Comparison of ENCODE assay signal across 15 cellular contexts in the genomic region with DNA sequence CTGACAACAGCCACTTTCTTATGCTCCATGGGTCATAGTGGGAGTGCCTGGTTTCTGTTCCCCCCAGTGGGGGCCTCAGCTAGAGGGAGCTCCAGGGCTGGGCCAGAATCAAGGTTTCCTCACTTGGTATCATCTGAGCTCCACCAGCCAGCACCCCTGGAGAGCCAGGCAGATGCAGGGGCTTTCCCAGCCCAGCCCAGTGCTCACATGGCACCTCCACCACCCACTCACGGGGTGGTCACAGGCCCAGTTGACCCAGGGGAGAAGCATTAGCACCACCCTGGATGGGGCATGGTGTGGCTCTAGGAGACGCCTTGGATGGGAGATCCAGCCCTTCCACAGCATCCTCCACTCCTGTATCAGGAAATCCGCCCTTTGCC. TPM values are rescaled to one million over a fixed set of nuclear protein-coding genes. Genes with fewer than 3 reads are reported as not detected.
DNase-seq lines count a peak whose midpoint lies in the region; ATAC-seq and TF ChIP-seq lines count a peak whose summit lies in the region.
"Had no signal": no experiment of that assay in that cellular context is flagged by ENCODE, and none has a peak within 500 bp of the region (broad histone marks: within the 10 kb centered on the region; RNA-seq: fewer than 3 reads in every experiment).

No MANE protein-coding gene starts in this region.

- TF ChIP-seq CTCF in NB4 (IDR thresholded peaks at IDR 0.05; ENCODE audit: low read depth, low read length): peak; percentile 18
- TF ChIP-seq CTCF in chondrocyte (IDR thresholded peaks at IDR 0.05): peak; percentile 48

- no peak overlapping the region for H3K4me3 Mint-ChIP-seq in chondrocyte (ENCODE audit: unreplicated experiment)
- H3K4me3 Mint-ChIP-seq: naive thymus-derived CD4-positive, alpha-beta T cell had no signal

- H3K36me3 ChIP-seq in skeletal muscle tissue (ENCODE audit: control insufficient read depth in 3 of 3, insufficient read depth in 3 of 3, low read length in 3 of 3): no peaks in the 10 kb centered on the region

- DNase-seq in NCI-H2171 treated with DMSO at 0.1 percent for 48 hours (lab: John Stamatoyannopoulos, UW): peak; percentile 4
- no peak for DNase-seq in NCI-H2171 (lab: John Stamatoyannopoulos, UW)
- peak; percentile 28 for DNase-seq in NB4 (ENCODE audit: low read depth)
- DNase-seq in chondrocyte (ENCODE audit: low spot score): peak; percentile 72
- DNase-seq in hippocampal formation (lab: John Stamatoyannopoulos, UW): no peak
- no peak for DNase-seq in stimulated activated CD4-positive, alpha-beta T cell treated with anti-CD3 and anti-CD28 coated beads, Interleukin-2, amount 100 ng/mL, for 24 hours
- DNase-seq: ACHN; activated CD4-positive, alpha-beta T cell treated with anti-CD3 and anti-CD28 coated beads, Interleukin-2, amount 50 U/mL, for 48 hours; activated naive CD4-positive, alpha-beta T cell treated with anti-CD3 and anti-CD28 coated beads, Interleukin-2, amount 50 U/mL, for 16 hours; DND-41; naive thymus-derived CD4-positive, alpha-beta T cell; NCI-H1436 treated with DMSO at 0.1 percent for 48 hours had no signal

- no peaks in the 10 kb centered on the region for H3K36me3 Mint-ChIP-seq in chondrocyte (ENCODE audit: low read depth)
- H3K36me3 Mint-ChIP-seq: naive thymus-derived CD4-positive, alpha-beta T cell had no signal

- peaks cover 55 to 69% (median 60%) of the 10 kb centered on the region in 3 donors for H3K4me1 ChIP-seq in skeletal muscle tissue (ENCODE audit: control insufficient read depth in 3 of 3, insufficient read depth in 3 of 3, low read length in 3 of 3)

- peak overlapping the region; percentile 92 for H3K27ac Mint-ChIP-seq in chondrocyte (ENCODE audit: unreplicated experiment)
- H3K27ac Mint-ChIP-seq: naive thymus-derived CD4-positive, alpha-beta T cell had no signal

- no peaks in the 10 kb centered on the region for H3K9me3 ChIP-seq in skeletal muscle tissue (ENCODE audit: control insufficient read depth in 3 of 3, low read length in 3 of 3)

- peak overlapping the region in 2 of 3 donors; percentile 43 to 54 for H3K9ac ChIP-seq in skeletal muscle tissue (ENCODE audit: low read depth in 1 of 3, low read length in 3 of 3)

- no peak for ATAC-seq in GM21360 (IDR thresholded peaks at IDR 0.05; ENCODE audit: unreplicated experiment)
- ATAC-seq: naive thymus-derived CD4-positive, alpha-beta T cell had no signal

- H3K27me3 ChIP-seq in skeletal muscle tissue (ENCODE audit: control insufficient read depth in 3 of 3, insufficient read depth in 3 of 3, low read length in 3 of 3): no peaks in the 10 kb centered on the region

- no peak overlapping the region for H3K4me3 ChIP-seq in NB4 (ENCODE audit: low read depth, low read length)
- H3K4me3 ChIP-seq in skeletal muscle tissue (ENCODE audit: low read length in 3 of 3): peak overlapping the region in 1 of 3 donors; percentile 13

- no peaks in the 10 kb centered on the region for H3K27me3 Mint-ChIP-seq in chondrocyte (ENCODE audit: low read depth)

- H3K27ac ChIP-seq in skeletal muscle tissue (ENCODE audit: low read depth, low read length): no peak overlapping the region

- H3K4me1 Mint-ChIP-seq in chondrocyte (ENCODE audit: low read depth): peaks cover 77% of the 10 kb centered on the region

- no peak for TF ChIP-seq POLR2A in NB4 (IDR thresholded peaks at IDR 0.05; ENCODE audit: extremely low read depth, insufficient read length)

- no peaks in the 10 kb centered on the region for H3K9me3 Mint-ChIP-seq in chondrocyte (ENCODE audit: low read depth)
- H3K9me3 Mint-ChIP-seq: naive thymus-derived CD4-positive, alpha-beta T cell had no signal

RNA-seq across cellular contexts. Expression of a gene that starts 24.1 kb away (rescaled TPM):
- total RNA-seq in chondrocyte (0.15 to 1.1 TPM (median 0.18 TPM) in 3 replicates), skeletal muscle tissue (not detected)
- total RNA-seq: naive thymus-derived CD4-positive, alpha-beta T cell; T-helper 2 cell treated with Interferon-gamma antibody and Interleukin-4, amounts not matched to agents 100 ng/mL and 5 ng/mL, for 36 hours had no signal

Comparison
In these comparisons a context has a peak if more than half of its experiments do, and no peak if none do; other contexts are left out.
1. DNase-seq: peak in NCI-H2171 treated with DMSO at 0.1 percent for 48 hours (single experiment), NB4 (single experiment) and chondrocyte (single experiment); none in NCI-H2171 (single experiment), hippocampal formation (0 of 2) and stimulated activated CD4-positive, alpha-beta T cell treated with anti-CD3 and anti-CD28 coated beads, Interleukin-2, amount 100 ng/mL, for 24 hours (0 of 2).